In genomic region chr13:47303626-47304025, GRCh38 we compare ENCODE assay signal across 19 cellular contexts.
"Had no signal": no experiment of that assay in that cellular context is flagged by ENCODE, and none has a peak within 500 bp of the region (broad histone marks: within the 10 kb centered on the region; RNA-seq: fewer than 3 reads in every experiment).

No MANE protein-coding gene starts in this region.

- DNase-seq: activated B cell treated with CpG ODN at 0.5 μM for 24 hours; activated CD4-positive, alpha-beta T cell treated with anti-CD3 and anti-CD28 coated beads for 4 hours; activated CD4-positive, alpha-beta T cell treated with anti-CD3 and anti-CD28 coated beads, Interleukin-2, amount 50 U/mL, for 48 hours; activated CD8-positive, alpha-beta memory T cell treated with anti-CD3 and anti-CD28 coated beads, Interleukin-2, amount 50 U/mL, for 48 hours; activated naive CD4-positive, alpha-beta T cell treated with Interleukin-2 at 50 U/mL for 16 hours; activated naive CD8-positive, alpha-beta T cell treated with anti-CD3 and anti-CD28 coated beads for 36 hours; activated T-cell treated with anti-CD3 and anti-CD28 coated beads, Interleukin-2, amount 50 U/mL, for 48 hours; effector memory CD4-positive, alpha-beta T cell; foreskin melanocyte; kidney; lower lobe of right lung; naive thymus-derived CD8-positive, alpha-beta T cell; stimulated activated CD4-positive, alpha-beta T cell treated with anti-CD3 and anti-CD28 coated beads, Interleukin-2, amount 100 ng/mL, for 48 hours; stimulated activated naive CD4-positive, alpha-beta T cell treated with Interleukin-2 at 50 U/mL for 16 hours; T1000; upper lobe of left lung had no signal

- H3K36me3 Mint-ChIP-seq: activated naive CD8-positive, alpha-beta T cell treated with anti-CD3 and anti-CD28 coated beads for 36 hours; naive thymus-derived CD8-positive, alpha-beta T cell had no signal

- H3K4me3 Mint-ChIP-seq: activated B cell treated with CpG ODN at 0.5 μM for 24 hours; activated naive CD8-positive, alpha-beta T cell treated with anti-CD3 and anti-CD28 coated beads for 36 hours; central memory CD8-positive, alpha-beta T cell; naive thymus-derived CD8-positive, alpha-beta T cell had no signal

- ATAC-seq: esophagus mucosa; left lobe of liver; lower lobe of right lung; naive thymus-derived CD8-positive, alpha-beta T cell had no signal

- H3K27me3 Mint-ChIP-seq: activated B cell treated with CpG ODN at 0.5 μM for 24 hours; activated naive CD8-positive, alpha-beta T cell treated with anti-CD3 and anti-CD28 coated beads for 36 hours; central memory CD8-positive, alpha-beta T cell had no signal

- H3K27ac Mint-ChIP-seq: activated B cell treated with CpG ODN at 0.5 μM for 24 hours; activated naive CD8-positive, alpha-beta T cell treated with anti-CD3 and anti-CD28 coated beads for 36 hours; naive thymus-derived CD8-positive, alpha-beta T cell had no signal

- H3K9me3 Mint-ChIP-seq: activated B cell treated with CpG ODN at 0.5 μM for 24 hours; activated naive CD8-positive, alpha-beta T cell treated with anti-CD3 and anti-CD28 coated beads for 36 hours had no signal

- H3K4me1 Mint-ChIP-seq: activated B cell treated with CpG ODN at 0.5 μM for 24 hours; activated naive CD8-positive, alpha-beta T cell treated with anti-CD3 and anti-CD28 coated beads for 36 hours; central memory CD8-positive, alpha-beta T cell; naive thymus-derived CD8-positive, alpha-beta T cell had no signal
